20 cellular contexts compared by ENCODE assay signal in the genomic region with DNA sequence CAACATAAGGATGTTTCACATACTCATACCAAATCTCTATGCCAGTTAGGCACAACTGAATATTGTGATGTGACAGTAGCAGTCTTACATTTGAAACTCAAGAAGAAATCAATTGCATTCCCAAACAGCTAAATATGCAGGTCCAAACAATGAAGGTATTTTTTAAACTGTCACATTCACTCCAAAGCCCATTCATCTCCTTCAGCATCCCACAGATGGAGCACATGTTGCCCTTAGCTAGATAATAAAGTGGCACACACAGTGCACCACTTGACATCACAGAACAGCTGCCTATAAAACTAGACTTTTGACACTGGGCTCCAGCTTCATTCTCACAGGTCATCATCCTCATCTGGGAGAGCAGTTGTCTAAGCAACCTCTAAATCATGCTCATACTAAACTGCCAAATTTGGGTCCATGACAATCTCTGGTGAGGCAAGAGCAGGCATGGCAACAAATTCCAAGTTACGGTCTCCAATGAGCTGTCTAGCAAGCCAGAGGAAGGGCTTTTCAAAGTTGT. TPM values are rescaled to one million over a fixed set of nuclear protein-coding genes. Genes with fewer than 3 reads are reported as not detected.
DNase-seq lines count a peak whose midpoint lies in the region; ATAC-seq, FAIRE-seq and TF ChIP-seq lines count a peak whose summit lies in the region.
"Had no signal": no experiment of that assay in that cellular context is flagged by ENCODE, and none has a peak within 500 bp of the region (broad histone marks: within the 10 kb centered on the region; RNA-seq: fewer than 3 reads in every experiment).

No MANE protein-coding gene starts in this region.

- intact Hi-C loops in vagina (cut with DNase I) (no loop called here), kidney (cut with DNase I) (no loop called here)

- H3K9me3 ChIP-seq in vagina (no peaks in the 10 kb centered on the region), kidney (ENCODE audit: control insufficient read depth in 1 of 2, low read length in 2 of 2) (no peaks in the 10 kb centered on the region)
- H3K9me3 ChIP-seq: Caco-2 had no signal

- no peak for ATAC-seq in HG03196 (IDR thresholded peaks at IDR 0.05; ENCODE audit: unreplicated experiment)

- no peak for TF ChIP-seq CTCF in vagina (IDR thresholded peaks at IDR 0.05)
- no peak for TF ChIP-seq CTCF in kidney (IDR thresholded peaks at IDR 0.05; ENCODE audit: borderline replicate concordance, extremely low read depth, insufficient read depth)

- no peaks in the 10 kb centered on the region for H3K36me3 ChIP-seq in vagina
- H3K36me3 ChIP-seq in kidney (ENCODE audit: control insufficient read depth in 1 of 2, insufficient read depth in 2 of 2, low read length in 2 of 2), result no peaks in the 10 kb centered on the region
- H3K36me3 ChIP-seq: BLaER1 treated with 17β-estradiol and CSF1 and Interleukin-3, amounts not matched to agents 10 nM and 100 nM had no signal

- H3K4me1 ChIP-seq in vagina (no peaks in the 10 kb centered on the region), kidney (ENCODE audit: control insufficient read depth in 1 of 2, insufficient read depth in 1 of 2, low read depth in 1 of 2, low read length in 2 of 2) (no peaks in the 10 kb centered on the region)
- H3K4me1 ChIP-seq: BLaER1 treated with 17β-estradiol and CSF1 and Interleukin-3, amounts not matched to agents 10 nM and 100 nM; Caco-2 had no signal

- DNase-seq in LHCN-M2 (ENCODE audit: low read depth), result peak; percentile 70
- DNase-seq in SK-MEL-5 (ENCODE audit: low read depth, low spot score), result peak; percentile 54
- DNase-seq in myocyte (ENCODE audit: low read depth), result peak; percentile 73
- no peak for DNase-seq in vagina (ENCODE audit: extremely low spot score in 2 of 2)
- no peak for DNase-seq in NCI-H345 treated with DMSO at 0.1 percent for 48 hours (lab: John Stamatoyannopoulos, UW; ENCODE audit: unreplicated experiment)
- no peak for DNase-seq in kidney
- DNase-seq: Caco-2; CD4-positive, alpha-beta memory T cell; DMS 273 treated with DMSO at 0.1 percent for 48 hours; DMS79 treated with DMSO at 0.1 percent for 48 hours; MM.1S; NCI-H1048; NCI-H1417 treated with DMSO at 0.1 percent for 48 hours; NCI-H187; NCI-H748 treated with DMSO at 0.1 percent for 48 hours; SIG-M5 had no signal

- no peaks in the 10 kb centered on the region for H3K27me3 ChIP-seq in vagina

- TF ChIP-seq POLR2A in vagina (IDR thresholded peaks at IDR 0.05), result no peak

- no peak overlapping the region for H3K27ac ChIP-seq in vagina
- H3K27ac ChIP-seq in kidney (ENCODE audit: low read depth in 2 of 2, low read length in 2 of 2), result no peak overlapping the region
- H3K27ac ChIP-seq: BLaER1 treated with 17β-estradiol and CSF1 and Interleukin-3, amounts not matched to agents 10 nM and 100 nM; RWPE1 had no signal

- H3K9ac ChIP-seq in kidney (ENCODE audit: low read length in 2 of 2), result no peak overlapping the region
- H3K9ac ChIP-seq: BLaER1 treated with 17β-estradiol and CSF1 and Interleukin-3, amounts not matched to agents 10 nM and 100 nM had no signal

- H3K4me3 ChIP-seq in vagina, result no peak overlapping the region
- no peak overlapping the region for H3K4me3 ChIP-seq in kidney (ENCODE audit: low read length in 2 of 2)
- H3K4me3 ChIP-seq: BLaER1 treated with 17β-estradiol and CSF1 and Interleukin-3, amounts not matched to agents 10 nM and 100 nM had no signal

- no peak for FAIRE-seq in kidney (lab: Jason Lieb, UNC)
- FAIRE-seq: H54 had no signal

- in situ Hi-C loops in SK-MEL-5 (cut with HindIII; ENCODE audit: low pct_unique_long_range_greater_than_20kb, low sequenced_read_pairs), result no loop called here

RNA-seq across cellular contexts. Expression of a gene that starts 26.2 kb away (rescaled TPM):
- 21.7 and 30.2 TPM in 2 replicates for total RNA-seq in LHCN-M2 (2014; rRNA removed)
- 9.2 TPM for polyA plus RNA-seq in LHCN-M2 (2012)
- 3.3 and 3.6 TPM in 2 replicates for total RNA-seq in SK-MEL-5 (2014; rRNA removed; shearing (Covaris generic))
- polyA plus RNA-seq in SK-MEL-5 (2015; cell fraction: cytosol; rRNA removed), result 3.0 and 3.7 TPM in 2 replicates
- polyA plus RNA-seq in SK-MEL-5 (2015; cell fraction: nucleus; rRNA removed), result 3.7 and 4.6 TPM in 2 replicates
- total RNA-seq in myocyte, result 59.1 and 65.5 TPM in 2 replicates
- polyA plus RNA-seq in myocyte (2012), result 17.3 TPM
- total RNA-seq in vagina, result 16.2 TPM
- total RNA-seq in kidney, result 15.8 TPM
- polyA plus RNA-seq in kidney (ENCODE audit: insufficient read depth, low read depth, low replicate concordance), result 4.1 TPM
- total RNA-seq: Caco-2 had no signal

Comparison
In these comparisons a context has a peak if more than half of its experiments do, and no peak if none do; other contexts are left out.
1. DNase-seq: peak in LHCN-M2 (single experiment), SK-MEL-5 (single experiment) and myocyte (single experiment); none in vagina (0 of 2), NCI-H345 treated with DMSO at 0.1 percent for 48 hours (single experiment) and kidney (single experiment).